15 cellular contexts compared by ENCODE assay signal in genomic region chr2:2642906-2643890, GRCh38.
"Had no signal": no experiment of that assay in that cellular context is flagged by ENCODE, and none has a peak within 500 bp of the region (broad histone marks: within the 10 kb centered on the region; RNA-seq: fewer than 3 reads in every experiment).

No MANE protein-coding gene starts in this region.

- H3K4me3 ChIP-seq: dorsolateral prefrontal cortex, smooth muscle cell had no signal

- DNase-seq: activated B cell treated with CpG ODN at 0.5 μM for 24 hours; activated CD4-positive, alpha-beta T cell treated with anti-CD3 and anti-CD28 coated beads, Interleukin-2, amount 10 ng/mL, durations not matched to agents 24 days and 14 days; dorsolateral prefrontal cortex; islet precursor cell; mammary epithelial cell; naive B cell; occipital lobe; right cardiac atrium; stimulated activated CD4-positive, alpha-beta T cell treated with anti-CD3 and anti-CD28 coated beads, Interleukin-4, amount 100 ng/mL, for 4 hours; stimulated activated CD8-positive, alpha-beta memory T cell treated with anti-CD3 and anti-CD28 coated beads, Interleukin-4, amount 100 ng/mL, for 48 hours; stimulated activated naive CD4-positive, alpha-beta T cell treated with Interleukin-2 at 50 U/mL for 16 hours; substantia nigra; SW 1271 had no signal

- ATAC-seq: esophagus mucosa, right cardiac atrium had no signal

- H3K27ac ChIP-seq: dorsolateral prefrontal cortex had no signal

- H3K4me2 ChIP-seq: smooth muscle cell had no signal
